In genomic region chr18:48951448-48952286, GRCh38 we compare ENCODE assay signal across 8 cellular contexts. TPM values are rescaled to one million over a fixed set of nuclear protein-coding genes. Genes with fewer than 3 reads are reported as not detected.
A peak's percentile ranks its signal among the peaks of the same experiment; 100 is the strongest.
DNase-seq lines count a peak whose midpoint lies in the region; ATAC-seq and TF ChIP-seq lines count a peak whose summit lies in the region.

No MANE protein-coding gene starts in this region.

- H3K36me3 ChIP-seq in BLaER1, result peaks cover 9% of the 10 kb centered on the region; the same call in 1 of the 2 replicates

- peak in 1 of 2 donors; percentile 51 for TF ChIP-seq POLR2A in lower leg skin (IDR thresholded peaks at IDR 0.05)

- 0% methylated on average over 64 to 72 of the region's 106 CpGs for WGBS in lower leg skin, 2 donors

- DNase-seq in NCI-H748 treated with DMSO at 0.1 percent for 48 hours (lab: John Stamatoyannopoulos, UW) (peak; percentile 80), dorsolateral prefrontal cortex (peak; percentile 70 to 86 (median 82)), lower leg skin (ENCODE audit: low spot score in 2 of 2) (peak; percentile 81 to 93)
- DNase-seq in activated CD4-positive, alpha-beta T cell treated with anti-CD3 and anti-CD28 coated beads, Interleukin-2, amount 50 U/mL, for 48 hours, result peak; percentile 70 to 74
- DNase-seq in stimulated activated CD4-positive, alpha-beta T cell treated with anti-CD3 and anti-CD28 coated beads, TNF-alpha, amount 100 ng/mL, for 4 hours (ENCODE audit: low read depth in 3 of 3), result peak; percentile 49 to 74 (median 59)

- TF ChIP-seq CTCF in dorsolateral prefrontal cortex (IDR thresholded peaks at IDR 0.05 in 54 of 56, conservative IDR thresholded peaks at IDR 0.05 in 2 of 56; ENCODE audit: low read depth in 1 of 56, partially characterized antibody in 56 of 56) (peak in 27 of 56 donors; percentile 7 to 48 (median 31)), lower leg skin (IDR thresholded peaks at IDR 0.05) (no peak)

- peak overlapping the region; percentile 86 for H3K9ac ChIP-seq in BLaER1

- H3K27me3 ChIP-seq in BLaER1, result peaks cover 39% of the 10 kb centered on the region
- no peaks in the 10 kb centered on the region for H3K27me3 ChIP-seq in dorsolateral prefrontal cortex

- H4K20me1 ChIP-seq in BLaER1, result peaks cover 51% of the 10 kb centered on the region

- H3K27ac ChIP-seq in BLaER1 (peak overlapping the region; percentile 86), dorsolateral prefrontal cortex (peak overlapping the region; percentile 93 to 100 (median 98))

- intact Hi-C loops in dorsolateral prefrontal cortex (cut with DNase I), result loop anchor here (1.0 to 10.0 kb wide), 6 partner anchors 24 to 283 kb away; no protein-coding TSS in a partner anchor
- intact Hi-C loops in lower leg skin (cut with DNase I; ENCODE audit: low total_unique reads), result no loop called here

- no peaks in the 10 kb centered on the region for H3K9me3 ChIP-seq in BLaER1

- H3K4me2 ChIP-seq in BLaER1, result peak overlapping the region; percentile 94

- peaks cover 54% of the 10 kb centered on the region for H3K4me1 ChIP-seq in BLaER1

- ATAC-seq in GM19324 (IDR thresholded peaks at IDR 0.05; ENCODE audit: low FRiP score, unreplicated experiment) (peak; percentile 46), HG03442 (IDR thresholded peaks at IDR 0.05; ENCODE audit: unreplicated experiment) (peak; percentile 34)

- H3K4me3 ChIP-seq in BLaER1 (peak overlapping the region; percentile 92), dorsolateral prefrontal cortex (peak overlapping the region; percentile 67 to 94 (median 84)), lower leg skin (ENCODE audit: low read depth, poor library complexity, severe bottlenecking) (peak overlapping the region; percentile 65)

RNA-seq across cellular contexts. Expression of gene SMAD7, which starts 0.9 kb away (rescaled TPM):
- 10 to 100 TPM; 14.2 to 34.2 (median 23.6) TPM for total RNA-seq in dorsolateral prefrontal cortex
- 10 to 100 TPM; 19.6 to 23.9 (median 20.7) TPM for total RNA-seq in lower leg skin

Comparison
In these comparisons a context has a peak if more than half of its experiments do, and no peak if none do; other contexts are left out.
1. Peak in every context shown above with its lines: DNase-seq, ATAC-seq, H3K4me3 ChIP-seq and H3K27ac ChIP-seq.